15 cellular contexts compared by ENCODE assay signal in the genomic region with DNA sequence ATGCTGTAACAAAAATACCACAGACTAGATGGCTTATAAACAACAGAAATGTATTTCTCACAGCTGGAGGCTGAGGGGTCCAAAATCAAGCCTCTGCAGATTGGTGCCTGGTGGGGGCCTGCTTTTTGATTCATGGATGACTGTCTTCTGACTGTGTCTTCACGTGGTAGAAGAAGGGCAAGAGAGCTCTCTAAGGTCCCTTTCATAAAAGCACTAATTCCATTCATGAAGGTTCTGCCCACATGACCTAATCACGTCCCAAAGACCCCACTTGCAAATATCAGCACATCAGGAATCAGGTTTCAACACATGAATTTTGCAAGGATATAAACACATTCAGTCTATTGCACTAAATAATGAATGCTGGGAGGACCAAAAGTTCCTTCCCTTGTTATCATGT.
DNase-seq lines count a peak whose midpoint lies in the region; TF ChIP-seq lines count a peak whose summit lies in the region.
"Had no signal": no experiment of that assay in that cellular context is flagged by ENCODE, and none has a peak within 500 bp of the region (broad histone marks: within the 10 kb centered on the region; RNA-seq: fewer than 3 reads in every experiment).

No MANE protein-coding gene starts in this region.

- H3K27ac ChIP-seq in 22Rv1, result peak overlapping the region; percentile 94

- no peak for DNase-seq in LNCaP clone FGC (ENCODE audit: low read depth)
- DNase-seq in foreskin melanocyte, result peak; percentile 47
- no peak for DNase-seq in C1 segment of cervical spinal cord (lab: John Stamatoyannopoulos, UW)
- no peak for DNase-seq in CD1c-positive myeloid dendritic cell (ENCODE audit: extremely low spot score)
- no peak for DNase-seq in NOMO-1 (lab: John Stamatoyannopoulos, UW; ENCODE audit: unreplicated experiment in 2 of 2)
- DNase-seq: Calu3; CD4-positive, alpha-beta T cell; CD8-positive, alpha-beta memory T cell; COR-L47; DMS53; DMS79 treated with DMSO at 0.1 percent for 48 hours; GF-D8; H9 had no signal

- peak overlapping the region; percentile 39 for H3K4me3 ChIP-seq in LNCaP clone FGC (ENCODE audit: low read depth, low read length)
- H3K4me3 ChIP-seq: GM23338 had no signal

- TF ChIP-seq CTCF in 22Rv1 (IDR thresholded peaks at IDR 0.05) (no peak), LNCaP clone FGC (IDR thresholded peaks at IDR 0.05; ENCODE audit: control insufficient read depth, extremely low read depth, insufficient read depth) (no peak)
